Comparison of ENCODE assay signal across 22 cellular contexts in genomic region chr5:58450811-58451629, GRCh38. TPM values are rescaled to one million over a fixed set of nuclear protein-coding genes. Genes with fewer than 3 reads are reported as not detected.
DNase-seq lines count a peak whose midpoint lies in the region; ATAC-seq and TF ChIP-seq lines count a peak whose summit lies in the region.
"Had no signal": no experiment of that assay in that cellular context is flagged by ENCODE, and none has a peak within 500 bp of the region (broad histone marks: within the 10 kb centered on the region; RNA-seq: fewer than 3 reads in every experiment).

No MANE protein-coding gene starts in this region.

- ATAC-seq in HG03342 (IDR thresholded peaks at IDR 0.05; ENCODE audit: unreplicated experiment): no peak
- ATAC-seq: left lung, WTC11 had no signal

- H3K4me3 ChIP-seq in fibroblast of the aortic adventitia (ENCODE audit: low read depth, low read length): no peak overlapping the region
- no peak overlapping the region for H3K4me3 ChIP-seq in retinal pigment epithelial cell (ENCODE audit: low read length)
- H3K4me3 ChIP-seq: esophagus muscularis mucosa, left lung, Peyer's patch, SK-N-MC, upper lobe of left lung had no signal

- TF ChIP-seq CTCF in fibroblast of the aortic adventitia (IDR thresholded peaks at IDR 0.05; ENCODE audit: insufficient read depth, low read length): no peak
- TF ChIP-seq CTCF in retinal pigment epithelial cell (conservative IDR thresholded peaks at IDR 0.05; ENCODE audit: low read depth, low read length): no peak

- DNase-seq in HT-29 (ENCODE audit: low spot score) (peak; percentile 41), OCI-M1 (lab: John Stamatoyannopoulos, UW) (peak; percentile 5), fibroblast of the aortic adventitia (ENCODE audit: low read depth) (peak; percentile 69), retinal pigment epithelial cell (ENCODE audit: low read depth) (peak; percentile 47), HCEC 1CT (no peak), NCI-H2029 (lab: John Stamatoyannopoulos, UW) (no peak)
- DNase-seq: activated CD4-positive, alpha-beta T cell treated with anti-CD3 and anti-CD28 coated beads, Interleukin-2, amount 50 U/mL, for 48 hours; activated gamma-delta T cell treated with Interleukin-2 at 50 U/mL for 16 hours; amygdala; Caco-2; EL; left lung; NCI-H1436 treated with DMSO at 0.1 percent for 48 hours; NCI-H2227 treated with DMSO at 0.1 percent for 48 hours; NCI-H748 treated with DMSO at 0.1 percent for 48 hours; Peyer's patch; stimulated activated CD4-positive, alpha-beta T cell treated with anti-CD3 and anti-CD28 coated beads, Interleukin-12 subunit alpha, Interleukin-12 subunit beta, amount 100 ng/mL, for 4 hours; upper lobe of left lung had no signal

RNA-seq across cellular contexts. Expression of gene PLK2, which starts 8.9 kb away (rescaled TPM):
- 984 and 1,144 TPM in 2 replicates for total RNA-seq in HT-29 (2014; rRNA removed; shearing (Covaris generic))
- total RNA-seq in fibroblast of the aortic adventitia (ENCODE audit: low replicate concordance): 400 and 1,041 TPM in 2 replicates

RNA-seq across cellular contexts. Expression of gene GAPT, which starts 40.2 kb away (rescaled TPM):
- total RNA-seq in HT-29 (2014; rRNA removed; shearing (Covaris generic)): not detected in 2 replicates
- not detected in 2 replicates for total RNA-seq in fibroblast of the aortic adventitia (ENCODE audit: low replicate concordance)
- total RNA-seq: Caco-2, WTC11 had no signal

Comparison
In these comparisons a context has a peak if more than half of its experiments do, and no peak if none do; other contexts are left out.
1. DNase-seq: peak in HT-29 (single experiment), OCI-M1 (single experiment), fibroblast of the aortic adventitia (single experiment) and retinal pigment epithelial cell (single experiment); none in HCEC 1CT (single experiment) and NCI-H2029 (single experiment).